ENCODE assay signal across 19 cellular contexts in the genomic region with DNA sequence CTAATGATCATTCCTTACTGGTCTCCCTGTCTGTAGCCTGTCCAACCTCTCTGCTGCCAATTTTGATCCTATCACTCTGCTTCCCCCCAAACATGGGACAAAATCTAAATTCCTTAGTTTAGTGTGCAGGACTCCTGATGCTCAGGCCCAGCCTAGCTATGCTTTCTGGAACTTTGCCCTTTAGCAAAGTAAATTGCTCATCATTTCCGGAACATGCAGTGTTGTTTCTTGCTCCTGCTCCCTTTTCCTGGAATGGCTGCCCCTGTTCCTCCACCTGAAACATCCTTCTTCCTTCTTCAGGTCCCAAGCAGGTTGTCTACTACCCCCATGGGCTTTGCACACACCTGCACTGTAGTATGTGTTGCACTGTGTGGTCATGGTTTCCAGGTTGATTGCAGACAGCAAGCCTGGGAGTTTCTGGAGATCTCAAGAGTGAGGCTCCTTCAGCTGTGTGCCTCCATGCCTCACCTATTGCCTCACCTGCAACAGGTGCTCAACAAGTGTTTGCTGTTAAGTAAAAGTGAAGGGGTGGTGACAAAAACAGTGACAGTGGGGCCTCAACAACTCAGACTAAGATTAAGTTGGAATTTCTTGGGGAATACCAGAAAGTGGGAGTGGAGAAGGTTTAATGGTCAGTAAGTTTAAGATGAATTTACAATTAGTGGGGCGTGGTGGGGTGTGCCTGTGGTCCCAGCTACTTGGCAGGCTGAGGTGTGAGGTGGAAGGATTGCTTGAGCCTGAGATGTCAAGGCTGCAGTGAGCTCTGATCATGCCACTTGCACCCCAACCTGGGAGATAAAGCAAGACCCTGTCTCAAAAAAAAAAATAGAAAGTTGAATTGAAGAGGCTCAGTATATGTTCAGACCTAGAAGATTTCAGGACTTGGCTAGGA.
"Had no signal": no experiment of that assay in that cellular context is flagged by ENCODE, and none has a peak within 500 bp of the region (broad histone marks: within the 10 kb centered on the region; RNA-seq: fewer than 3 reads in every experiment).

No MANE protein-coding gene starts in this region.

- H3K27ac ChIP-seq: epithelial cell of prostate, gastrocnemius medialis, heart right ventricle, thyroid gland, uterus, VCaP had no signal

- H3K27me3 ChIP-seq: gastrocnemius medialis, heart right ventricle, thyroid gland, uterus had no signal

- H3K4me3 ChIP-seq: gastrocnemius medialis, heart right ventricle, thyroid gland, uterus had no signal

- H3K9me3 ChIP-seq: gastrocnemius medialis, heart right ventricle, thyroid gland, uterus had no signal

- H3K4me1 ChIP-seq: gastrocnemius medialis, heart right ventricle, thyroid gland, uterus had no signal

- DNase-seq: activated CD4-positive, alpha-beta T cell treated with anti-CD3 and anti-CD28 coated beads, Interleukin-2, amount 50 U/mL, for 4 hours; activated CD4-positive, CD25-positive, alpha-beta regulatory T cell treated with anti-CD3 and anti-CD28 coated beads, Interleukin-2, amount 50 U/mL, for 72 hours; activated naive CD8-positive, alpha-beta T cell treated with anti-CD3 and anti-CD28 coated beads for 36 hours; anterior cingulate cortex; caudate nucleus; endodermal cell; gastrocnemius medialis; heart right ventricle; immature natural killer cell; kidney glomerular epithelial cell; nucleus accumbens; stimulated activated CD4-positive, alpha-beta T cell treated with anti-CD3 and anti-CD28 coated beads, Interleukin-4, amount 100 ng/mL, for 4 hours; SW 1271; T-helper 2 cell; thyroid gland; uterus had no signal

- ATAC-seq: gastrocnemius medialis, heart right ventricle, sciatic nerve had no signal

- H3K36me3 ChIP-seq: gastrocnemius medialis, heart right ventricle, thyroid gland, uterus had no signal
